9 cellular contexts compared by ENCODE assay signal in genomic region chr2:162058973-162059668, GRCh38. TPM values are rescaled to one million over a fixed set of nuclear protein-coding genes. Genes with fewer than 3 reads are reported as not detected.
A peak's percentile ranks its signal among the peaks of the same experiment; 100 is the strongest.
DNase-seq lines count a peak whose midpoint lies in the region; ATAC-seq lines count a peak whose summit lies in the region.
"Had no signal": no experiment of that assay in that cellular context is flagged by ENCODE, and none has a peak within 500 bp of the region (broad histone marks: within the 10 kb centered on the region; RNA-seq: fewer than 3 reads in every experiment).

No MANE protein-coding gene starts in this region.

- H3K27ac Mint-ChIP-seq in stimulated activated memory B cell treated with anti-CD40 and anti-IgM and Interleukin-4, amounts not matched to agents 10 μg/mL and 1 μg/mL and 100 μg/mL, for 72 hours: peak overlapping the region; percentile 50

- H3K9me3 Mint-ChIP-seq in activated T-cell treated with anti-CD3 and anti-CD28 coated beads, Interleukin-2, amount 50 U/mL, for 4 hours: no peaks in the 10 kb centered on the region
- peaks cover 9% of the 10 kb centered on the region for H3K9me3 Mint-ChIP-seq in stimulated activated memory B cell treated with anti-CD40 and anti-IgM and Interleukin-4, amounts not matched to agents 10 μg/mL and 1 μg/mL and 100 μg/mL, for 72 hours

- peak overlapping the region; percentile 61 for H3K4me3 Mint-ChIP-seq in activated T-cell treated with anti-CD3 and anti-CD28 coated beads, Interleukin-2, amount 50 U/mL, for 4 hours
- no peak overlapping the region for H3K4me3 Mint-ChIP-seq in stimulated activated memory B cell treated with anti-CD40 and anti-IgM and Interleukin-4, amounts not matched to agents 10 μg/mL and 1 μg/mL and 100 μg/mL, for 72 hours
- H3K4me3 Mint-ChIP-seq: neural crest cell had no signal

- peak; percentile 37 for DNase-seq in stimulated activated CD4-positive, alpha-beta T cell treated with anti-CD3 and anti-CD28 coated beads, Interleukin-15, amount 100 ng/mL, for 24 hours
- DNase-seq in stimulated activated CD4-positive, alpha-beta T cell treated with anti-CD3 and anti-CD28 coated beads, Interleukin-12 subunit alpha, Interleukin-12 subunit beta, amount 100 ng/mL, for 4 hours: no peak
- DNase-seq in activated T-cell treated with anti-CD3 and anti-CD28 coated beads, Interleukin-2, amount 50 U/mL, for 4 hours: no peak
- DNase-seq in NCI-H1694 treated with DMSO at 0.1 percent for 48 hours (lab: John Stamatoyannopoulos, UW): no peak
- no peak for DNase-seq in NCI-H187 (lab: John Stamatoyannopoulos, UW)
- DNase-seq in globus pallidus (ENCODE audit: low spot score): no peak

- H3K4me1 Mint-ChIP-seq in activated T-cell treated with anti-CD3 and anti-CD28 coated beads, Interleukin-2, amount 50 U/mL, for 4 hours (ENCODE audit: low read depth): peaks cover 84% of the 10 kb centered on the region
- peaks cover 34% of the 10 kb centered on the region for H3K4me1 Mint-ChIP-seq in stimulated activated memory B cell treated with anti-CD40 and anti-IgM and Interleukin-4, amounts not matched to agents 10 μg/mL and 1 μg/mL and 100 μg/mL, for 72 hours

- H3K27me3 Mint-ChIP-seq in activated T-cell treated with anti-CD3 and anti-CD28 coated beads, Interleukin-2, amount 50 U/mL, for 4 hours (ENCODE audit: low read depth): no peaks in the 10 kb centered on the region
- no peaks in the 10 kb centered on the region for H3K27me3 Mint-ChIP-seq in stimulated activated memory B cell treated with anti-CD40 and anti-IgM and Interleukin-4, amounts not matched to agents 10 μg/mL and 1 μg/mL and 100 μg/mL, for 72 hours

- ATAC-seq in HG03045 (IDR thresholded peaks at IDR 0.05; ENCODE audit: unreplicated experiment): peak; percentile 79
- peak; percentile 85 to 89 for ATAC-seq in activated T-cell treated with anti-CD3 and anti-CD28 coated beads, Interleukin-2, amount 50 U/mL, for 4 hours
- peak; percentile 69 for ATAC-seq in stimulated activated memory B cell treated with anti-CD40 and anti-IgM and Interleukin-4, amounts not matched to agents 10 μg/mL and 1 μg/mL and 100 μg/mL, for 72 hours

- H3K36me3 Mint-ChIP-seq in activated T-cell treated with anti-CD3 and anti-CD28 coated beads, Interleukin-2, amount 50 U/mL, for 4 hours (ENCODE audit: insufficient read depth): peaks cover 13% of the 10 kb centered on the region
- no peaks in the 10 kb centered on the region for H3K36me3 Mint-ChIP-seq in stimulated activated memory B cell treated with anti-CD40 and anti-IgM and Interleukin-4, amounts not matched to agents 10 μg/mL and 1 μg/mL and 100 μg/mL, for 72 hours

RNA-seq across cellular contexts. Expression of gene DPP4, which starts 14.9 kb away (rescaled TPM):
- total RNA-seq in activated T-cell treated with anti-CD3 and anti-CD28 coated beads, Interleukin-2, amount 50 U/mL, for 4 hours: 10 to 100 TPM in 2 of 3 donors, 1 to 10 TPM in 1; 8.6 to 15.6 (median 15.3) TPM
